In the genomic region with DNA sequence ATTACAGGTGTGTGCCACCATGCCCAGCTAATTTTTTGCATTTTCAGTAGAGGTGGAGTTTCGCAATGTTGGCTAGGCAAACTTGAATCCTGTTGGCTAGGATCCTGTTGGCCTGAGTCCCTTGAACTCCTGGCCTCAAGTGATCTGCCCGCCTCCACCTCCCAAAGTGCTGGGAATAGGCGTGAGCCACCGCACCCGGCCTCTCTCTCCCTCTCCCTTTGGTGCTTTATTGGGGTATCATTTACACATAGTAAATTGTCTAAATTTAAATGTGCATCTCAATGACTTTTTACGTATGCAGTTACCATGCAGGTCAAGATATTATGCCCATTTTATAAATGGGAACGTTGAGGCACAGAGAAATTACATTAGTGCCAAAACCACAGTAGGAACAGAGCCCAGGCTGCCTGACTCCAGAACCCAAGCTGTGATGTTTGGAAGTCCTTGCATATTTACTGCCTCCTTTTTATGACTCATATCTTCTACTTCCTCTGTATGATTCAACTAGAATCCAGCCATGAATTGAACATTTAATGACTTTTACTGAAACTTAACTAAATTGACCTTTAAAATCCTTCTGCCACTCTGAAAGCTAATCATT, we compare ENCODE assay signal across 12 cellular contexts. TPM values are rescaled to one million over a fixed set of nuclear protein-coding genes. Genes with fewer than 3 reads are reported as not detected.
DNase-seq lines count a peak whose midpoint lies in the region; ATAC-seq and TF ChIP-seq lines count a peak whose summit lies in the region.
"Had no signal": no experiment of that assay in that cellular context is flagged by ENCODE, and none has a peak within 500 bp of the region (broad histone marks: within the 10 kb centered on the region; RNA-seq: fewer than 3 reads in every experiment).

No MANE protein-coding gene starts in this region.

- no peak for TF ChIP-seq EP300 in stomach (IDR thresholded peaks at IDR 0.05)

- CTCF ChIA-PET in activated CD8-positive, alpha-beta memory T cell treated with anti-CD3 and anti-CD28 coated beads, Interleukin-2, amount 10 ng/mL, durations not matched to agents 7 days and 5 days (lab: Charles Lee) = interaction anchor here (1.4 to 2.1 kb wide), 2 partner anchors 34 kb away, joined by 5 read pairs; a partner anchor contains a TSS

- H3K27me3 Mint-ChIP-seq in activated CD8-positive, alpha-beta memory T cell treated with anti-CD3 and anti-CD28 coated beads, Interleukin-2, amount 10 ng/mL, durations not matched to agents 7 days and 5 days = no peaks in the 10 kb centered on the region
- H3K27me3 Mint-ChIP-seq: IgD-negative memory B cell had no signal

- H3K4me3 ChIP-seq in fibroblast of mammary gland (ENCODE audit: control insufficient read depth, low read depth, low read length) = no peak overlapping the region
- no peak overlapping the region for H3K4me3 ChIP-seq in stomach
- no peak overlapping the region for H3K4me3 ChIP-seq in lower leg skin (ENCODE audit: low read depth, poor library complexity, severe bottlenecking)
- H3K4me3 ChIP-seq: tibial nerve had no signal

- intact Hi-C loops in stomach (cut with DNase I; ENCODE audit: low total_unique reads) (no loop called here), lower leg skin (cut with DNase I; ENCODE audit: low total_unique reads) (no loop called here)

- no peaks in the 10 kb centered on the region for H3K27me3 ChIP-seq in stomach
- H3K27me3 ChIP-seq: tibial nerve had no signal

- WGBS in stomach, 5 donors = 67 to 81% (median 75%) methylated on average over 7 of the region's 7 CpGs
- WGBS in lower leg skin, 2 donors = 55 to 57% methylated on average over 7 of the region's 7 CpGs

- H3K4me1 Mint-ChIP-seq in activated CD8-positive, alpha-beta memory T cell treated with anti-CD3 and anti-CD28 coated beads, Interleukin-2, amount 10 ng/mL, durations not matched to agents 7 days and 5 days = peaks cover 8% of the 10 kb centered on the region

- in situ Hi-C loops in SK-MEL-5 (cut with HindIII; ENCODE audit: low pct_unique_long_range_greater_than_20kb, low sequenced_read_pairs) = no loop called here

- H3K36me3 Mint-ChIP-seq in activated CD8-positive, alpha-beta memory T cell treated with anti-CD3 and anti-CD28 coated beads, Interleukin-2, amount 10 ng/mL, durations not matched to agents 7 days and 5 days = peaks cover 15% of the 10 kb centered on the region

- H3K36me3 ChIP-seq in stomach = peaks cover 6 to 69% (median 60%) of the 10 kb centered on the region in 4 donors

- ATAC-seq in activated CD8-positive, alpha-beta memory T cell treated with anti-CD3 and anti-CD28 coated beads, Interleukin-2, amount 10 ng/mL, durations not matched to agents 7 days and 5 days = peak; percentile 42
- ATAC-seq in HG03457 (IDR thresholded peaks at IDR 0.05; ENCODE audit: unreplicated experiment) = no peak

- H3K4me1 ChIP-seq in stomach = peaks cover 0 to 5% (median 2%) of the 10 kb centered on the region in 4 donors

- peak overlapping the region in 2 of 5 donors; percentile 11 to 30 for H3K27ac ChIP-seq in stomach

- no peak for TF ChIP-seq POLR2A in stomach (IDR thresholded peaks at IDR 0.05)
- TF ChIP-seq POLR2A in lower leg skin (IDR thresholded peaks at IDR 0.05) = no peak

- TF ChIP-seq CTCF in fibroblast of mammary gland (conservative IDR thresholded peaks at IDR 0.05; ENCODE audit: control insufficient read depth, insufficient read depth, low read depth, low read length) (no peak), stomach (IDR thresholded peaks at IDR 0.05) (no peak), lower leg skin (IDR thresholded peaks at IDR 0.05) (no peak)

- peaks cover 0 to 4% (median 0%) of the 10 kb centered on the region in 4 donors for H3K9me3 ChIP-seq in stomach

- DNase-seq in activated CD8-positive, alpha-beta memory T cell treated with anti-CD3 and anti-CD28 coated beads, Interleukin-2, amount 10 ng/mL, durations not matched to agents 7 days and 5 days = no peak
- no peak for DNase-seq in activated CD8-positive, alpha-beta memory T cell treated with anti-CD3 and anti-CD28 coated beads, Interleukin-2, amount 50 U/mL, for 4 hours
- peak; percentile 54 for DNase-seq in SK-MEL-5 (ENCODE audit: low read depth, low spot score)
- peak; percentile 93 for DNase-seq in fibroblast of mammary gland (ENCODE audit: low read depth)
- peak; percentile 34 for DNase-seq in stomach
- DNase-seq in stimulated activated CD4-positive, alpha-beta T cell treated with anti-CD3 and anti-CD28 coated beads, Interleukin-12 subunit alpha, Interleukin-12 subunit beta, amount 100 ng/mL, for 4 hours = no peak
- no peak for DNase-seq in lower leg skin (ENCODE audit: low spot score in 2 of 2)
- DNase-seq: C1 segment of cervical spinal cord, occipital lobe had no signal

- H3K9me3 Mint-ChIP-seq in activated CD8-positive, alpha-beta memory T cell treated with anti-CD3 and anti-CD28 coated beads, Interleukin-2, amount 10 ng/mL, durations not matched to agents 7 days and 5 days (ENCODE audit: low read depth) = no peaks in the 10 kb centered on the region
- H3K9me3 Mint-ChIP-seq: IgD-negative memory B cell had no signal

- H3K27ac Mint-ChIP-seq in activated CD8-positive, alpha-beta memory T cell treated with anti-CD3 and anti-CD28 coated beads, Interleukin-2, amount 10 ng/mL, durations not matched to agents 7 days and 5 days = peak overlapping the region; percentile 45

- no peak overlapping the region for H3K4me3 Mint-ChIP-seq in activated CD8-positive, alpha-beta memory T cell treated with anti-CD3 and anti-CD28 coated beads, Interleukin-2, amount 10 ng/mL, durations not matched to agents 7 days and 5 days
- H3K4me3 Mint-ChIP-seq: IgD-negative memory B cell had no signal

RNA-seq across cellular contexts. Expression of a gene that starts 34.0 kb away (rescaled TPM):
- total RNA-seq in activated CD8-positive, alpha-beta memory T cell treated with anti-CD3 and anti-CD28 coated beads, Interleukin-2, amount 10 ng/mL, durations not matched to agents 7 days and 5 days = 10 to 100 TPM; 12.9 to 16.9 TPM
- total RNA-seq in SK-MEL-5 (2014; rRNA removed; shearing (Covaris generic)) = 25.4 and 26.4 TPM in 2 replicates
- polyA plus RNA-seq in SK-MEL-5 (2015; cell fraction: cytosol; rRNA removed) = 16.9 and 18.1 TPM in 2 replicates
- polyA plus RNA-seq in SK-MEL-5 (2015; cell fraction: nucleus; rRNA removed) = 18.2 and 23.8 TPM in 2 replicates
- 10 to 100 TPM in 3 of 5 donors, 1 to 10 TPM in 2; 4.1 to 23.5 (median 11.6) TPM for total RNA-seq in stomach
- polyA plus RNA-seq in stomach = 10 to 100 TPM in 1 of 3 donors, 1 to 10 TPM in 2; 7.4 to 10.1 (median 9.7) TPM
- 10 to 100 TPM in 1 of 4 donors, 1 to 10 TPM in 3; 8.2 to 16.7 (median 9.5) TPM for total RNA-seq in lower leg skin

RNA-seq across cellular contexts. Expression of a gene that starts 34.3 kb away (rescaled TPM):
- 1 to 10 TPM; 6.9 to 7.4 TPM for total RNA-seq in activated CD8-positive, alpha-beta memory T cell treated with anti-CD3 and anti-CD28 coated beads, Interleukin-2, amount 10 ng/mL, durations not matched to agents 7 days and 5 days
- 11.2 and 14.4 TPM in 2 replicates for total RNA-seq in SK-MEL-5 (2014; rRNA removed; shearing (Covaris generic))
- 9.7 and 13.8 TPM in 2 replicates for polyA plus RNA-seq in SK-MEL-5 (2015; cell fraction: cytosol; rRNA removed)
- 2.9 and 3.0 TPM in 2 replicates for polyA plus RNA-seq in SK-MEL-5 (2015; cell fraction: nucleus; rRNA removed)
- total RNA-seq in stomach = 10 to 100 TPM in 2 of 5 donors, 1 to 10 TPM in 1, not detected in 2; 7.0 to 57.6 (median 28.1) TPM
- 1 to 10 TPM; 3.1 to 7.0 (median 6.0) TPM for polyA plus RNA-seq in stomach
- total RNA-seq in lower leg skin = 10 to 100 TPM in 3 of 4 donors, 1 to 10 TPM in 1; 9.5 to 17.7 (median 12.7) TPM

RNA-seq across cellular contexts. Expression of a gene that starts 34.4 kb away (rescaled TPM):
- total RNA-seq in activated CD8-positive, alpha-beta memory T cell treated with anti-CD3 and anti-CD28 coated beads, Interleukin-2, amount 10 ng/mL, durations not matched to agents 7 days and 5 days = 1 to 10 TPM; 5.0 to 7.3 TPM
- total RNA-seq in SK-MEL-5 (2014; rRNA removed; shearing (Covaris generic)) = 38.2 and 43.5 TPM in 2 replicates
- polyA plus RNA-seq in SK-MEL-5 (2015; cell fraction: cytosol; rRNA removed) = 32.4 and 35.0 TPM in 2 replicates
- polyA plus RNA-seq in SK-MEL-5 (2015; cell fraction: nucleus; rRNA removed) = 13.3 and 16.7 TPM in 2 replicates
- 10 to 100 TPM in 3 of 5 donors, 1 to 10 TPM in 2; 5.8 to 22.8 (median 12.2) TPM for total RNA-seq in stomach
- polyA plus RNA-seq in stomach = 1 to 10 TPM; 4.3 to 6.2 (median 4.6) TPM
- total RNA-seq in lower leg skin = 10 to 100 TPM; 36.5 to 69.7 (median 51.1) TPM

Comparison
In these comparisons a context has a peak if more than half of its experiments do, and no peak if none do; other contexts are left out.
1. DNase-seq: peak in SK-MEL-5 (single experiment), fibroblast of mammary gland (single experiment) and stomach (single experiment); none in activated CD8-positive, alpha-beta memory T cell treated with anti-CD3 and anti-CD28 coated beads, Interleukin-2, amount 10 ng/mL, durations not matched to agents 7 days and 5 days (single experiment), activated CD8-positive, alpha-beta memory T cell treated with anti-CD3 and anti-CD28 coated beads, Interleukin-2, amount 50 U/mL, for 4 hours (single experiment), stimulated activated CD4-positive, alpha-beta T cell treated with anti-CD3 and anti-CD28 coated beads, Interleukin-12 subunit alpha, Interleukin-12 subunit beta, amount 100 ng/mL, for 4 hours (single experiment) and lower leg skin (0 of 2).